ENCODE assay signal across 12 cellular contexts in genomic region chr20:45051497-45052060, GRCh38. TPM values are rescaled to one million over a fixed set of nuclear protein-coding genes. Genes with fewer than 3 reads are reported as not detected.
DNase-seq lines count a peak whose midpoint lies in the region; ATAC-seq and TF ChIP-seq lines count a peak whose summit lies in the region.
"Had no signal": no experiment of that assay in that cellular context is flagged by ENCODE, and none has a peak within 500 bp of the region (broad histone marks: within the 10 kb centered on the region; RNA-seq: fewer than 3 reads in every experiment).

No MANE protein-coding gene starts in this region.

- DNase-seq in activated CD4-positive, alpha-beta T cell treated with anti-CD3 and anti-CD28 coated beads, Interleukin-2, amount 10 ng/mL, durations not matched to agents 24 days and 14 days: no peak
- DNase-seq in activated CD4-positive, alpha-beta T cell treated with anti-CD3 and anti-CD28 coated beads for 1 hour: no peak
- no peak for DNase-seq in HL-60 (ENCODE audit: low read depth in 1 of 2, low spot score in 1 of 2)
- DNase-seq in activated T-helper 2 cell treated with anti-CD3 and anti-CD28 coated beads, Interferon-gamma antibody, Interleukin-2, Interleukin-4, amounts not matched to agents 10 μg/mL and 5 μg/mL and 100 μg/mL, durations not matched to agents 14 hours and 24 hours and 36 hours (ENCODE audit: low spot score): no peak
- DNase-seq in spleen: no peak
- DNase-seq in aorta: no peak
- no peak for DNase-seq in KG1 (lab: John Stamatoyannopoulos, UW)
- no peak for DNase-seq in NCI-H1694 (lab: John Stamatoyannopoulos, UW)
- DNase-seq: erythroblast; PC-9; stimulated activated CD4-positive, alpha-beta T cell treated with anti-CD3 and anti-CD28 coated beads, Interleukin-4, amount 100 ng/mL, for 4 hours had no signal

- TF ChIP-seq CTCF in HL-60 (IDR thresholded peaks at IDR 0.05; ENCODE audit: insufficient read depth, low read length): no peak
- no peak for TF ChIP-seq CTCF in spleen (IDR thresholded peaks at IDR 0.05 in 8 of 11, conservative IDR thresholded peaks at IDR 0.05 in 3 of 11)

- no peak for TF ChIP-seq POLR2A in spleen (IDR thresholded peaks at IDR 0.05)

- H3K36me3 ChIP-seq in spleen: peaks cover 0 to 71% (median 17%) of the 10 kb centered on the region in 6 donors
- no peaks in the 10 kb centered on the region for H3K36me3 ChIP-seq in aorta (ENCODE audit: control insufficient read depth in 1 of 2, insufficient read depth in 2 of 2, low read length in 1 of 2)

- H3K27ac Mint-ChIP-seq in activated CD4-positive, alpha-beta T cell treated with anti-CD3 and anti-CD28 coated beads, Interleukin-2, amount 10 ng/mL, durations not matched to agents 24 days and 14 days: peak overlapping the region; percentile 35
- peak overlapping the region; percentile 0 for H3K27ac Mint-ChIP-seq in activated T-helper 2 cell treated with anti-CD3 and anti-CD28 coated beads, Interferon-gamma antibody, Interleukin-2, Interleukin-4, amounts not matched to agents 10 μg/mL and 5 μg/mL and 100 μg/mL, durations not matched to agents 14 hours and 24 hours and 36 hours
- H3K27ac Mint-ChIP-seq: type B pancreatic cell had no signal

- H3K4me1 ChIP-seq in spleen (peaks cover 37 to 94% (median 62%) of the 10 kb centered on the region in 6 donors), aorta (ENCODE audit: control insufficient read depth in 1 of 2, insufficient read depth in 2 of 2, low read length in 2 of 2) (peaks cover 0 to 2% of the 10 kb centered on the region in 2 donors)

- H3K27me3 Mint-ChIP-seq in activated CD4-positive, alpha-beta T cell treated with anti-CD3 and anti-CD28 coated beads, Interleukin-2, amount 10 ng/mL, durations not matched to agents 24 days and 14 days: no peaks in the 10 kb centered on the region
- H3K27me3 Mint-ChIP-seq in activated T-helper 2 cell treated with anti-CD3 and anti-CD28 coated beads, Interferon-gamma antibody, Interleukin-2, Interleukin-4, amounts not matched to agents 10 μg/mL and 5 μg/mL and 100 μg/mL, durations not matched to agents 14 hours and 24 hours and 36 hours (ENCODE audit: low read depth): no peaks in the 10 kb centered on the region
- H3K27me3 Mint-ChIP-seq: type B pancreatic cell had no signal

- peaks cover 57% of the 10 kb centered on the region for H3K4me1 Mint-ChIP-seq in activated CD4-positive, alpha-beta T cell treated with anti-CD3 and anti-CD28 coated beads, Interleukin-2, amount 10 ng/mL, durations not matched to agents 24 days and 14 days
- peaks cover 59% of the 10 kb centered on the region for H3K4me1 Mint-ChIP-seq in activated T-helper 2 cell treated with anti-CD3 and anti-CD28 coated beads, Interferon-gamma antibody, Interleukin-2, Interleukin-4, amounts not matched to agents 10 μg/mL and 5 μg/mL and 100 μg/mL, durations not matched to agents 14 hours and 24 hours and 36 hours (ENCODE audit: low read depth)

- intact Hi-C loops in activated CD4-positive, alpha-beta T cell treated with anti-CD3 and anti-CD28 coated beads, Interleukin-2, amount 10 ng/mL, durations not matched to agents 24 days and 14 days (cut with micrococcal nuclease): loop anchor here (2.0 kb wide), 1 partner anchor 13 kb away; no protein-coding TSS in a partner anchor
- intact Hi-C loops in activated T-helper 2 cell treated with anti-CD3 and anti-CD28 coated beads, Interferon-gamma antibody, Interleukin-2, Interleukin-4, amounts not matched to agents 10 μg/mL and 5 μg/mL and 100 μg/mL, durations not matched to agents 14 hours and 24 hours and 36 hours (cut with micrococcal nuclease): loop anchor here (5.0 kb wide), 1 partner anchor 84 kb away; the partner anchor contains the start of gene STK4
- intact Hi-C loops in spleen (cut with DNase I; ENCODE audit: low total_unique reads): no loop called here
- intact Hi-C loops in aorta (cut with DNase I): no loop called here

- peak overlapping the region; percentile 23; the same call in 1 of the 2 replicates for H3K27ac ChIP-seq in HL-60 (replicated peaks)
- H3K27ac ChIP-seq in spleen: peak overlapping the region in 5 of 8 donors; percentile 7 to 78 (median 39)
- H3K27ac ChIP-seq in aorta (ENCODE audit: low read depth in 1 of 2, low read length in 2 of 2): no peak overlapping the region
- H3K27ac ChIP-seq: PC-9 had no signal

- no peak for ATAC-seq in aorta (ENCODE audit: low FRiP score)

- H3K27me3 ChIP-seq in HL-60 (ENCODE audit: insufficient read depth, poor library complexity, severe bottlenecking) (no peaks in the 10 kb centered on the region), spleen (replicated peaks in 1 of 7) (no peaks in the 10 kb centered on the region), aorta (ENCODE audit: control insufficient read depth in 1 of 2, insufficient read depth in 2 of 2, low read length in 1 of 2) (no peaks in the 10 kb centered on the region)

- peak overlapping the region; percentile 26 for H3K4me3 Mint-ChIP-seq in activated CD4-positive, alpha-beta T cell treated with anti-CD3 and anti-CD28 coated beads, Interleukin-2, amount 10 ng/mL, durations not matched to agents 24 days and 14 days
- H3K4me3 Mint-ChIP-seq in activated T-helper 2 cell treated with anti-CD3 and anti-CD28 coated beads, Interferon-gamma antibody, Interleukin-2, Interleukin-4, amounts not matched to agents 10 μg/mL and 5 μg/mL and 100 μg/mL, durations not matched to agents 14 hours and 24 hours and 36 hours (ENCODE audit: low read depth): no peak overlapping the region
- H3K4me3 Mint-ChIP-seq: type B pancreatic cell had no signal

- WGBS in spleen, 5 donors: 66 to 72% (median 69%) methylated on average over 3 of the region's 3 CpGs
- WGBS in aorta, 2 donors: 95% methylated on average over 3 of the region's 3 CpGs

- H3K4me3 ChIP-seq in HL-60 (replicated peaks; ENCODE audit: insufficient read depth, low read length) (no peak overlapping the region), spleen (no peak overlapping the region), aorta (ENCODE audit: low read length in 2 of 2) (no peak overlapping the region)
- H3K4me3 ChIP-seq: PC-9 had no signal

- H3K36me3 Mint-ChIP-seq in activated CD4-positive, alpha-beta T cell treated with anti-CD3 and anti-CD28 coated beads, Interleukin-2, amount 10 ng/mL, durations not matched to agents 24 days and 14 days (ENCODE audit: low read depth): peaks cover 46% of the 10 kb centered on the region
- H3K36me3 Mint-ChIP-seq in activated T-helper 2 cell treated with anti-CD3 and anti-CD28 coated beads, Interferon-gamma antibody, Interleukin-2, Interleukin-4, amounts not matched to agents 10 μg/mL and 5 μg/mL and 100 μg/mL, durations not matched to agents 14 hours and 24 hours and 36 hours (ENCODE audit: low read depth): peaks cover 77% of the 10 kb centered on the region

- no peaks in the 10 kb centered on the region for H3K9me3 Mint-ChIP-seq in activated CD4-positive, alpha-beta T cell treated with anti-CD3 and anti-CD28 coated beads, Interleukin-2, amount 10 ng/mL, durations not matched to agents 24 days and 14 days
- H3K9me3 Mint-ChIP-seq in activated T-helper 2 cell treated with anti-CD3 and anti-CD28 coated beads, Interferon-gamma antibody, Interleukin-2, Interleukin-4, amounts not matched to agents 10 μg/mL and 5 μg/mL and 100 μg/mL, durations not matched to agents 14 hours and 24 hours and 36 hours: no peaks in the 10 kb centered on the region
- H3K9me3 Mint-ChIP-seq: type B pancreatic cell had no signal

- H3K9me3 ChIP-seq in spleen (no peaks in the 10 kb centered on the region), aorta (ENCODE audit: control insufficient read depth, low read length) (no peaks in the 10 kb centered on the region)

RNA-seq across cellular contexts. Expression of gene KCNS1, which starts 49.3 kb away (rescaled TPM):
- 0.30 and 0.47 TPM in 2 replicates for total RNA-seq in activated CD4-positive, alpha-beta T cell treated with anti-CD3 and anti-CD28 coated beads, Interleukin-2, amount 10 ng/mL, durations not matched to agents 24 days and 14 days
- total RNA-seq in activated T-helper 2 cell treated with anti-CD3 and anti-CD28 coated beads, Interferon-gamma antibody, Interleukin-2, Interleukin-4, amounts not matched to agents 10 μg/mL and 5 μg/mL and 100 μg/mL, durations not matched to agents 14 hours and 24 hours and 36 hours: 0.18 and 0.21 TPM in 2 replicates
- total RNA-seq in spleen (not detected), aorta (not detected)
- polyA plus RNA-seq in spleen (under 1 TPM in 2 of 3 donors, not detected in 1; 0.05 to 0.06 TPM), aorta (not detected)

Comparison
In these comparisons a context has a peak if more than half of its experiments do, and no peak if none do; other contexts are left out.
1. H3K27ac ChIP-seq: peak in HL-60 (single experiment) and spleen (5 of 8); none in aorta (0 of 2).
2. intact Hi-C loops: an anchor here in activated CD4-positive, alpha-beta T cell treated with anti-CD3 and anti-CD28 coated beads, Interleukin-2, amount 10 ng/mL, durations not matched to agents 24 days and 14 days (2.0 kb wide) and activated T-helper 2 cell treated with anti-CD3 and anti-CD28 coated beads, Interferon-gamma antibody, Interleukin-2, Interleukin-4, amounts not matched to agents 10 μg/mL and 5 μg/mL and 100 μg/mL, durations not matched to agents 14 hours and 24 hours and 36 hours (5.0 kb wide); none called in spleen and aorta.